ENCODE assay signal across 8 cellular contexts in the genomic region with DNA sequence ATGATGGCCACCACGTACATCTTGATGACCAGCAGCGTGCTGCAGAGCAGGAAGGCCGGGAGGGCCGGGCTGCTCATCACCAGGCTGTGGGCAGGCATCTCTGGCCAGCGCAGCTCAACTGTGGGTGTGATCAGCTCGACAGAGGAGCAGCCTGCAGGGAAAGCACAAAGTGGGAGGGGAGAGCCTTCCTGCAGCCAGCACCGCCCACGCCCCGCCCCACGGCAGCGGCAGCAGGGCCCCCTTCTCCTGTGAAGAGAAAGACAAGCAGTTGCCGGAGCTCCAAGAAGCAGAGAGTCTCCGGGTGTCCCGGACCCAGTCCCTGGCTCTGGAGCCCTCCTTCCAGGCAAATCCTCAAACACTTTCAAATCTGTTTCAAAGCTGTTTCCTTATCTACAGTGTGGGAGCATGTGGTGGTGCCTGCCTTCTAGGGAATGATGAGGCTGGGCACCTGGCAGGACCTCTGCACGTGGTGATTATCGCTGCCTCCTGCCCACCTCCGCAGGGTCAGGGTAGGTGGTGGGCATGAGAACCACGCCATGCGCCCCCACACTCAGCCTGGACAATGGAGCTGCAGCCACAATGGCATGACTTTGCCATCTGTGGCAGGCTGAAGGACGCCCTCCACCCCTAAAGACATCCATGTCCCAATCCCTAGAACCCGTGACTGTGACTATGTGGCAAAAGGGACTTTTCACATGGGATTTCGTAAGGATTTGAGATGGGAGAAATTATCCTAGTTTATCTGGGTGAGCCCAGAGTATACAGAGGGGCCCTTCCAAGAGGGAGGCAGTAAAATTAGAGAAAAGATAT. TPM values are rescaled to one million over a fixed set of nuclear protein-coding genes. Genes with fewer than 3 reads are reported as not detected.
DNase-seq lines count a peak whose midpoint lies in the region; ATAC-seq, FAIRE-seq and TF ChIP-seq lines count a peak whose summit lies in the region.

A gene with protein sequence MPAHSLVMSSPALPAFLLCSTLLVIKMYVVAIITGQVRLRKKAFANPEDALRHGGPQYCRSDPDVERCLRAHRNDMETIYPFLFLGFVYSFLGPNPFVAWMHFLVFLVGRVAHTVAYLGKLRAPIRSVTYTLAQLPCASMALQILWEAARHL (minus strand): TSS at position 128 of the 810 bp plus-strand sequence. CDS start 30 bp downstream, at position 98.

- DNase-seq in ELR (ENCODE audit: low read depth) (peak; percentile 89), NCI-H510A (lab: John Stamatoyannopoulos, UW) (peak; percentile 60), erythroblast (lab: John Stamatoyannopoulos, UW) (peak; percentile 54 to 64), naive B cell (no peak), GM12892 (ENCODE audit: insufficient read length) (no peak)
- DNase-seq in activated CD8-positive, alpha-beta memory T cell treated with anti-CD3 and anti-CD28 coated beads, Interleukin-2, amount 50 U/mL, for 48 hours = peak; percentile 73
- peak; percentile 28 for DNase-seq in stimulated activated naive B cell treated with anti-CD40 and anti-IgM and Interleukin-4, amounts not matched to agents 10 μg/mL and 1 μg/mL and 100 μg/mL, for 72 hours

- peak within 1 kb of the TSS in 3 of 8 donors; percentile 21 to 57 (median 26) for H3K4me3 Mint-ChIP-seq in naive B cell
- peak within 1 kb of the TSS; percentile 2 to 13 for H3K4me3 Mint-ChIP-seq in stimulated activated naive B cell treated with anti-CD40 and anti-IgM and Interleukin-4, amounts not matched to agents 10 μg/mL and 1 μg/mL and 100 μg/mL, for 72 hours

- H3K4me1 Mint-ChIP-seq in naive B cell = peaks cover 6 to 15% (median 7%) of the 10 kb centered on the region in 3 donors
- peaks cover 15 to 28% of the 10 kb centered on the region in 2 donors for H3K4me1 Mint-ChIP-seq in stimulated activated naive B cell treated with anti-CD40 and anti-IgM and Interleukin-4, amounts not matched to agents 10 μg/mL and 1 μg/mL and 100 μg/mL, for 72 hours

- FAIRE-seq in GM12892 (lab: Jason Lieb, UNC) = no peak

- ATAC-seq in naive B cell (ENCODE audit: low read depth in 2 of 2) (peak; percentile 41 to 45), GM18517 (IDR thresholded peaks at IDR 0.05; ENCODE audit: unreplicated experiment) (no peak)
- ATAC-seq in stimulated activated naive B cell treated with anti-CD40 and anti-IgM and Interleukin-4, amounts not matched to agents 10 μg/mL and 1 μg/mL and 100 μg/mL, for 72 hours (replicated peaks) = peak; percentile 57 to 66

- no peak within 1 kb of the TSS for H3K27ac Mint-ChIP-seq in naive B cell
- no peak within 1 kb of the TSS for H3K27ac Mint-ChIP-seq in stimulated activated naive B cell treated with anti-CD40 and anti-IgM and Interleukin-4, amounts not matched to agents 10 μg/mL and 1 μg/mL and 100 μg/mL, for 72 hours

- H3K36me3 Mint-ChIP-seq in naive B cell = no peaks in the 10 kb centered on the region
- H3K36me3 Mint-ChIP-seq in stimulated activated naive B cell treated with anti-CD40 and anti-IgM and Interleukin-4, amounts not matched to agents 10 μg/mL and 1 μg/mL and 100 μg/mL, for 72 hours = no peaks in the 10 kb centered on the region

- peaks cover 14 to 41% (median 27%) of the 10 kb centered on the region in 3 donors for H3K27me3 Mint-ChIP-seq in naive B cell
- H3K27me3 Mint-ChIP-seq in stimulated activated naive B cell treated with anti-CD40 and anti-IgM and Interleukin-4, amounts not matched to agents 10 μg/mL and 1 μg/mL and 100 μg/mL, for 72 hours = peaks cover 36 to 39% of the 10 kb centered on the region in 2 donors

- H3K9me3 Mint-ChIP-seq in naive B cell = no peaks in the 10 kb centered on the region
- no peaks in the 10 kb centered on the region for H3K9me3 Mint-ChIP-seq in stimulated activated naive B cell treated with anti-CD40 and anti-IgM and Interleukin-4, amounts not matched to agents 10 μg/mL and 1 μg/mL and 100 μg/mL, for 72 hours

- TF ChIP-seq POLR2A in erythroblast (IDR thresholded peaks at IDR 0.05; ENCODE audit: low read length) (no peak), GM12892 (IDR thresholded peaks at IDR 0.05; ENCODE audit: low read depth, low read length) (no peak)

RNA-seq across cellular contexts. Expression of the gene that starts here (rescaled TPM):
- not detected for polyA plus RNA-seq in naive B cell (ENCODE audit: low read depth in 6 of 6)
- not detected for polyA plus RNA-seq in GM12892 (2012; ENCODE audit: missing spikeins)

Comparison
In these comparisons a context has a peak if more than half of its experiments do, and no peak if none do; other contexts are left out.
1. Peak in ATAC-seq in naive B cell; RNA of the gene not detected or under 1 TPM.
2. DNase-seq: peak in ELR (single experiment), NCI-H510A (single experiment), activated CD8-positive, alpha-beta memory T cell treated with anti-CD3 and anti-CD28 coated beads, Interleukin-2, amount 50 U/mL, for 48 hours (single experiment), erythroblast (2 of 2) and stimulated activated naive B cell treated with anti-CD40 and anti-IgM and Interleukin-4, amounts not matched to agents 10 μg/mL and 1 μg/mL and 100 μg/mL, for 72 hours (single experiment); none in naive B cell (single experiment) and GM12892 (single experiment).